ENCODE assay signal across 8 cellular contexts in genomic region chr9:33159760-33160127, GRCh38. TPM values are rescaled to one million over a fixed set of nuclear protein-coding genes. Genes with fewer than 3 reads are reported as not detected.
DNase-seq lines count a peak whose midpoint lies in the region; ATAC-seq and TF ChIP-seq lines count a peak whose summit lies in the region.

No MANE protein-coding gene starts in this region.

- H3K36me3 ChIP-seq in thymus (ENCODE audit: control insufficient read depth, insufficient read depth): no peaks in the 10 kb centered on the region

- peak; percentile 65 to 69 for ATAC-seq in naive B cell (ENCODE audit: low read depth in 2 of 2)

- H3K4me3 ChIP-seq in dorsolateral prefrontal cortex: peak overlapping the region in 4 of 59 donors; percentile 4 to 13 (median 4)
- H3K4me3 ChIP-seq in thymus (ENCODE audit: low read length): no peak overlapping the region

- H3K4me1 Mint-ChIP-seq in IgD-negative memory B cell: peaks cover 58 to 81% (median 71%) of the 10 kb centered on the region in 3 donors
- peaks cover 78 to 97% (median 85%) of the 10 kb centered on the region in 3 donors for H3K4me1 Mint-ChIP-seq in naive B cell

- H3K27ac ChIP-seq in dorsolateral prefrontal cortex: peak overlapping the region in 57 of 59 donors; percentile 8 to 94 (median 78)
- peak overlapping the region; percentile 86 for H3K27ac ChIP-seq in thymus (ENCODE audit: low read depth)

- peak overlapping the region; percentile 92 to 99 (median 97) for H3K27ac Mint-ChIP-seq in IgD-negative memory B cell
- peak overlapping the region; percentile 94 to 98 (median 98) for H3K27ac Mint-ChIP-seq in naive B cell

- H3K36me3 Mint-ChIP-seq in IgD-negative memory B cell: peaks cover 10% of the 10 kb centered on the region
- H3K36me3 Mint-ChIP-seq in naive B cell: peaks cover 0 to 7% of the 10 kb centered on the region in 2 donors

- peak; percentile 26 for DNase-seq in NK-92 treated with Interleukin-12 subunit alpha and Interleukin-12 subunit beta, amount 100 ng/mL, for 24 hours (lab: John Stamatoyannopoulos, UW)
- DNase-seq in NK-92 (lab: John Stamatoyannopoulos, UW; ENCODE audit: unreplicated experiment) (no peak), dorsolateral prefrontal cortex (peak in 1 of 10 donors; percentile 33), naive B cell (peak; percentile 72), NCI-H446 treated with DMSO at 0.1 percent for 48 hours (lab: John Stamatoyannopoulos, UW) (no peak)
- DNase-seq in activated CD4-positive, CD25-positive, alpha-beta regulatory T cell treated with anti-CD3 and anti-CD28 coated beads, Interleukin-2, amount 50 U/mL, for 72 hours: peak; percentile 40

- WGBS in thymus: 34% methylated on average over 2 of the region's 2 CpGs

- H3K9me3 Mint-ChIP-seq in IgD-negative memory B cell (no peaks in the 10 kb centered on the region), naive B cell (no peaks in the 10 kb centered on the region)

- peaks cover 68% of the 10 kb centered on the region for H3K4me1 ChIP-seq in thymus (ENCODE audit: control insufficient read depth, insufficient read depth, low read length)

- H3K9me3 ChIP-seq in thymus (ENCODE audit: control insufficient read depth): no peaks in the 10 kb centered on the region

- peak overlapping the region; percentile 74 to 91 (median 90) for H3K4me3 Mint-ChIP-seq in IgD-negative memory B cell
- H3K4me3 Mint-ChIP-seq in naive B cell: peak overlapping the region; percentile 71 to 93 (median 86)

- no peaks in the 10 kb centered on the region for H3K27me3 Mint-ChIP-seq in IgD-negative memory B cell
- H3K27me3 Mint-ChIP-seq in naive B cell: no peaks in the 10 kb centered on the region

- intact Hi-C loops in dorsolateral prefrontal cortex (cut with DNase I): no loop called here

- TF ChIP-seq CTCF in dorsolateral prefrontal cortex (IDR thresholded peaks at IDR 0.05 in 54 of 56, conservative IDR thresholded peaks at IDR 0.05 in 2 of 56; ENCODE audit: low read depth in 1 of 56, partially characterized antibody in 56 of 56): no peak

- H3K27me3 ChIP-seq in dorsolateral prefrontal cortex (no peaks in the 10 kb centered on the region), thymus (ENCODE audit: control insufficient read depth, insufficient read depth) (no peaks in the 10 kb centered on the region)

RNA-seq across cellular contexts. Expression of gene B4GALT1, which starts 7.4 kb away (rescaled TPM):
- polyA plus RNA-seq in IgD-negative memory B cell (55.1 TPM), naive B cell (ENCODE audit: low read depth in 6 of 6) (100 to 1,000 TPM in 1 of 6 donors, 10 to 100 TPM in 5; 30.4 to 112 (median 72.8) TPM), thymus (37.1 TPM)
- total RNA-seq in dorsolateral prefrontal cortex: 10 to 100 TPM in 8 of 120 experiments, 1 to 10 TPM in 112; 2.8 to 13.3 (median 6.0) TPM

Comparison
In these comparisons a context has a peak if more than half of its experiments do, and no peak if none do; other contexts are left out.
1. DNase-seq: peak in NK-92 treated with Interleukin-12 subunit alpha and Interleukin-12 subunit beta, amount 100 ng/mL, for 24 hours (single experiment), activated CD4-positive, CD25-positive, alpha-beta regulatory T cell treated with anti-CD3 and anti-CD28 coated beads, Interleukin-2, amount 50 U/mL, for 72 hours (single experiment) and naive B cell (single experiment); none in NK-92 (single experiment) and NCI-H446 treated with DMSO at 0.1 percent for 48 hours (single experiment).